8 cellular contexts compared by ENCODE assay signal in genomic region chr2:65435625-65436168, GRCh38. TPM values are rescaled to one million over a fixed set of nuclear protein-coding genes. Genes with fewer than 3 reads are reported as not detected.
DNase-seq lines count a peak whose midpoint lies in the region; TF ChIP-seq lines count a peak whose summit lies in the region.

No MANE protein-coding gene starts in this region.

- no peak for TF ChIP-seq EP300 in transverse colon (IDR thresholded peaks at IDR 0.05; ENCODE audit: low read depth)

- H3K79me2 ChIP-seq in neural progenitor cell (ENCODE audit: low read depth): peaks cover 5% of the 10 kb centered on the region

- CTCF ChIA-PET in CD4-positive, alpha-beta memory T cell (lab: Charles Lee; ENCODE audit: partially characterized antibody): interaction anchor here (0.6 kb wide), 1 partner anchor 135 kb away, joined by 3 read pairs; no protein-coding TSS in a partner anchor

- H3K9ac ChIP-seq in neural progenitor cell: no peak overlapping the region

- peaks cover 10% of the 10 kb centered on the region for H3K27me3 ChIP-seq in CD4-positive, alpha-beta memory T cell (ENCODE audit: insufficient read depth, low read length)
- H3K27me3 ChIP-seq in neural progenitor cell: peaks cover 48% of the 10 kb centered on the region
- H3K27me3 ChIP-seq in transverse colon: no peaks in the 10 kb centered on the region

- peak overlapping the region in 1 of 7 donors; percentile 36 for H3K27ac Mint-ChIP-seq in CD4-positive, alpha-beta memory T cell
- H3K27ac Mint-ChIP-seq in activated naive CD8-positive, alpha-beta T cell treated with anti-CD3 and anti-CD28 coated beads for 36 hours: no peak overlapping the region
- H3K27ac Mint-ChIP-seq in neural progenitor cell: no peak overlapping the region

- POLR2A ChIA-PET in CD4-positive, alpha-beta memory T cell (lab: Charles Lee; ENCODE audit: partially characterized antibody): no interaction called here

- H3K36me3 ChIP-seq in CD4-positive, alpha-beta memory T cell (ENCODE audit: insufficient read depth, low read length): no peaks in the 10 kb centered on the region
- no peaks in the 10 kb centered on the region for H3K36me3 ChIP-seq in neural progenitor cell
- no peaks in the 10 kb centered on the region for H3K36me3 ChIP-seq in transverse colon

- H2AFZ ChIP-seq in neural progenitor cell (replicated peaks): peak overlapping the region; percentile 85

- intact Hi-C loops in CD4-positive, alpha-beta memory T cell (cut with micrococcal nuclease): loop anchor here (10.0 kb wide), 1 partner anchor 171 kb away; no protein-coding TSS in a partner anchor
- intact Hi-C loops in transverse colon (cut with DNase I; ENCODE audit: low total_unique reads): no loop called here

- H3K27ac ChIP-seq in CD4-positive, alpha-beta memory T cell (ENCODE audit: low read depth, low read length): no peak overlapping the region
- H3K27ac ChIP-seq in neural progenitor cell (no peak overlapping the region), transverse colon (peak overlapping the region; percentile 91 to 94 (median 94))

- H3K4me2 ChIP-seq in neural progenitor cell: peak overlapping the region; percentile 87

- in situ Hi-C loops in transverse colon (cut with MboI; ENCODE audit: low pct_ligation_motif_present in 1 of 4, low pct_unique_long_range_greater_than_20kb in 1 of 4, low sequenced_read_pairs in 3 of 4): loop anchor here in 2 of 4 donors (25.0 kb wide), 1 partner anchor 173 kb away; no protein-coding TSS in a partner anchor

- 0% methylated on average over 35 of the region's 42 CpGs; no CpG with 5 or more reads in 1 of the 2 donors for WGBS in transverse colon (ENCODE audit: low coverage in 1 of 2), 2 donors

- peaks cover 47% of the 10 kb centered on the region for H3F3A ChIP-seq in neural progenitor cell (ENCODE audit: low read depth)

- H3K9me3 Mint-ChIP-seq in CD4-positive, alpha-beta memory T cell: no peaks in the 10 kb centered on the region
- H3K9me3 Mint-ChIP-seq in activated naive CD8-positive, alpha-beta T cell treated with anti-CD3 and anti-CD28 coated beads for 36 hours: no peaks in the 10 kb centered on the region
- H3K9me3 Mint-ChIP-seq in neural progenitor cell: no peaks in the 10 kb centered on the region

- H3K9me3 ChIP-seq in CD4-positive, alpha-beta memory T cell (ENCODE audit: control insufficient read depth in 1 of 2, low read length in 2 of 2): no peaks in the 10 kb centered on the region
- H3K9me3 ChIP-seq in neural progenitor cell (ENCODE audit: low read depth) (no peaks in the 10 kb centered on the region), transverse colon (no peaks in the 10 kb centered on the region)

- no peak for TF ChIP-seq POLR2A in transverse colon (IDR thresholded peaks at IDR 0.05)

- peak overlapping the region; percentile 66 to 95 (median 91) for H3K4me3 Mint-ChIP-seq in CD4-positive, alpha-beta memory T cell
- peak overlapping the region; percentile 74 for H3K4me3 Mint-ChIP-seq in activated naive CD8-positive, alpha-beta T cell treated with anti-CD3 and anti-CD28 coated beads for 36 hours
- peak overlapping the region; percentile 97 for H3K4me3 Mint-ChIP-seq in neural progenitor cell

- peaks cover 25% of the 10 kb centered on the region for H3K4me1 ChIP-seq in CD4-positive, alpha-beta memory T cell (ENCODE audit: insufficient read depth, low read length)
- H3K4me1 ChIP-seq in neural progenitor cell (peaks cover 29% of the 10 kb centered on the region), transverse colon (peaks cover 0 to 25% (median 7%) of the 10 kb centered on the region in 4 donors)

- TF ChIP-seq CTCF in GM20000 (IDR thresholded peaks at IDR 0.05; ENCODE audit: extremely low read depth, missing control alignments) (no peak), neural progenitor cell (IDR thresholded peaks at IDR 0.05) (no peak), transverse colon (IDR thresholded peaks at IDR 0.05) (no peak)

- peaks cover 0 to 14% of the 10 kb centered on the region in 2 donors for H3K36me3 Mint-ChIP-seq in CD4-positive, alpha-beta memory T cell
- no peaks in the 10 kb centered on the region for H3K36me3 Mint-ChIP-seq in activated naive CD8-positive, alpha-beta T cell treated with anti-CD3 and anti-CD28 coated beads for 36 hours
- H3K36me3 Mint-ChIP-seq in neural progenitor cell: no peaks in the 10 kb centered on the region

- H3K4me3 ChIP-seq in CD4-positive, alpha-beta memory T cell (ENCODE audit: low read length in 2 of 2): peak overlapping the region in 1 of 2 donors; percentile 42
- H3K4me3 ChIP-seq in neural progenitor cell: peak overlapping the region; percentile 74
- H3K4me3 ChIP-seq in transverse colon: peak overlapping the region; percentile 64 to 72 (median 70)

- H3K4me1 Mint-ChIP-seq in CD4-positive, alpha-beta memory T cell: peaks cover 7 to 33% (median 14%) of the 10 kb centered on the region in 4 donors
- peaks cover 17% of the 10 kb centered on the region for H3K4me1 Mint-ChIP-seq in activated naive CD8-positive, alpha-beta T cell treated with anti-CD3 and anti-CD28 coated beads for 36 hours
- peaks cover 49% of the 10 kb centered on the region for H3K4me1 Mint-ChIP-seq in neural progenitor cell

- H4K20me1 ChIP-seq in neural progenitor cell (ENCODE audit: low read depth): peaks cover 31% of the 10 kb centered on the region

- peaks cover 22 to 26% of the 10 kb centered on the region in 2 donors for H3K27me3 Mint-ChIP-seq in CD4-positive, alpha-beta memory T cell
- H3K27me3 Mint-ChIP-seq in activated naive CD8-positive, alpha-beta T cell treated with anti-CD3 and anti-CD28 coated beads for 36 hours: peaks cover 69% of the 10 kb centered on the region
- no peaks in the 10 kb centered on the region for H3K27me3 Mint-ChIP-seq in neural progenitor cell (ENCODE audit: insufficient read depth, low read depth)

- DNase-seq in CD4-positive, alpha-beta memory T cell: peak in 1 of 5 donors; percentile 41
- DNase-seq in GM20000 (ENCODE audit: low spot score) (peak; percentile 91), LHCN-M2 (ENCODE audit: low read depth) (peak; percentile 81), RPMI8226 (peak; percentile 84), globus pallidus (ENCODE audit: low spot score) (peak; percentile 83), neural progenitor cell (ENCODE audit: low spot score) (peak; percentile 93), transverse colon (peak; percentile 85)
- peak; percentile 67 for DNase-seq in activated naive CD8-positive, alpha-beta T cell treated with anti-CD3 and anti-CD28 coated beads for 36 hours

RNA-seq across cellular contexts. Expression of gene SPRED2, which starts 3.3 kb away (rescaled TPM):
- under 1 TPM; 0.52 to 0.72 TPM for total RNA-seq in CD4-positive, alpha-beta memory T cell
- polyA plus RNA-seq in CD4-positive, alpha-beta memory T cell: 1 to 10 TPM in 1 of 2 donors, under 1 TPM in 1; 0.27 to 1.3 TPM
- total RNA-seq in LHCN-M2 (2014; rRNA removed) (8.6 and 12.2 TPM in 2 replicates), neural progenitor cell (ENCODE audit: low replicate concordance) (11.6 and 13.5 TPM in 2 replicates), transverse colon (10 to 100 TPM in 3 of 4 donors, 1 to 10 TPM in 1; 8.4 to 34.8 (median 29.7) TPM)
- polyA plus RNA-seq in LHCN-M2 (2012): 8.2 TPM
- total RNA-seq in activated naive CD8-positive, alpha-beta T cell treated with anti-CD3 and anti-CD28 coated beads for 36 hours: 1 to 10 TPM; 9.5 to 9.7 TPM

Comparison
In these comparisons a context has a peak if more than half of its experiments do, and no peak if none do; other contexts are left out.
1. H3K27ac ChIP-seq: peak in transverse colon (4 of 4); none in CD4-positive, alpha-beta memory T cell (single experiment) and neural progenitor cell (single experiment).
2. Peak in every context shown above with its lines, with median percentiles within 50 percentile points of each other: H3K4me3 Mint-ChIP-seq.